In genomic region chr14:61498811-61499210, GRCh38 we compare ENCODE assay signal across 9 cellular contexts.
DNase-seq lines count a peak whose midpoint lies in the region; ATAC-seq and TF ChIP-seq lines count a peak whose summit lies in the region.
"Had no signal": no experiment of that assay in that cellular context is flagged by ENCODE, and none has a peak within 500 bp of the region (broad histone marks: within the 10 kb centered on the region; RNA-seq: fewer than 3 reads in every experiment).

No MANE protein-coding gene starts in this region.

- no peaks in the 10 kb centered on the region for H3K27me3 Mint-ChIP-seq in activated CD4-positive, alpha-beta T cell treated with anti-CD3 and anti-CD28 coated beads, Interleukin-2, amount 10 ng/mL, durations not matched to agents 24 days and 14 days
- no peaks in the 10 kb centered on the region for H3K27me3 Mint-ChIP-seq in activated CD8-positive, alpha-beta T cell treated with anti-CD3 and anti-CD28 coated beads for 36 hours

- H3K4me1 Mint-ChIP-seq in activated CD4-positive, alpha-beta T cell treated with anti-CD3 and anti-CD28 coated beads, Interleukin-2, amount 10 ng/mL, durations not matched to agents 24 days and 14 days = peaks cover 60% of the 10 kb centered on the region
- peaks cover 85% of the 10 kb centered on the region for H3K4me1 Mint-ChIP-seq in activated CD8-positive, alpha-beta T cell treated with anti-CD3 and anti-CD28 coated beads for 36 hours (ENCODE audit: low read depth)

- H3K27ac ChIP-seq in right cardiac atrium (ENCODE audit: low read length) = peak overlapping the region; percentile 23
- peak overlapping the region; percentile 72 for H3K27ac ChIP-seq in thymus (ENCODE audit: low read depth)

- H3K36me3 Mint-ChIP-seq in activated CD4-positive, alpha-beta T cell treated with anti-CD3 and anti-CD28 coated beads, Interleukin-2, amount 10 ng/mL, durations not matched to agents 24 days and 14 days (ENCODE audit: low read depth) = peaks cover 49% of the 10 kb centered on the region
- H3K36me3 Mint-ChIP-seq in activated CD8-positive, alpha-beta T cell treated with anti-CD3 and anti-CD28 coated beads for 36 hours (ENCODE audit: low read depth) = peaks cover 71% of the 10 kb centered on the region

- H3K36me3 ChIP-seq in thymus (ENCODE audit: control insufficient read depth, insufficient read depth) = no peaks in the 10 kb centered on the region

- intact Hi-C loops in activated CD4-positive, alpha-beta T cell treated with anti-CD3 and anti-CD28 coated beads, Interleukin-2, amount 10 ng/mL, durations not matched to agents 24 days and 14 days (cut with micrococcal nuclease) = no loop called here
- intact Hi-C loops in activated CD8-positive, alpha-beta T cell treated with anti-CD3 and anti-CD28 coated beads for 36 hours (cut with micrococcal nuclease) = no loop called here
- intact Hi-C loops in right cardiac atrium (cut with DNase I) = no loop called here

- POLR2A ChIA-PET in activated CD8-positive, alpha-beta T cell treated with anti-CD3 and anti-CD28 coated beads for 36 hours (lab: Charles Lee) = interaction anchor here (8.6 kb wide), 1 partner anchor 21 kb away, joined by 100 read pairs; no protein-coding TSS in a partner anchor

- peaks cover 5% of the 10 kb centered on the region for H3K9me3 Mint-ChIP-seq in activated CD4-positive, alpha-beta T cell treated with anti-CD3 and anti-CD28 coated beads, Interleukin-2, amount 10 ng/mL, durations not matched to agents 24 days and 14 days
- H3K9me3 Mint-ChIP-seq in activated CD8-positive, alpha-beta T cell treated with anti-CD3 and anti-CD28 coated beads for 36 hours = no peaks in the 10 kb centered on the region

- 21% methylated on average over 6 of the region's 6 CpGs for WGBS in right cardiac atrium
- 91% methylated on average over 6 of the region's 6 CpGs for WGBS in thymus

- DNase-seq in activated CD4-positive, alpha-beta T cell treated with anti-CD3 and anti-CD28 coated beads, Interleukin-2, amount 10 ng/mL, durations not matched to agents 24 days and 14 days = no peak
- DNase-seq in activated CD4-positive, alpha-beta T cell treated with anti-CD3 and anti-CD28 coated beads, Interleukin-2, amount 50 U/mL, for 48 hours = no peak
- no peak for DNase-seq in activated CD8-positive, alpha-beta T cell treated with anti-CD3 and anti-CD28 coated beads for 36 hours
- no peak for DNase-seq in right cardiac atrium
- no peak for DNase-seq in GM13976 (ENCODE audit: low spot score)
- no peak for DNase-seq in GF-D8 (lab: John Stamatoyannopoulos, UW)

- in situ Hi-C loops in GM13976 (cut with MboI; ENCODE audit: low sequenced_read_pairs, unreplicated experiment) = no loop called here

- H3K4me3 Mint-ChIP-seq in activated CD4-positive, alpha-beta T cell treated with anti-CD3 and anti-CD28 coated beads, Interleukin-2, amount 10 ng/mL, durations not matched to agents 24 days and 14 days = no peak overlapping the region
- H3K4me3 Mint-ChIP-seq in activated CD8-positive, alpha-beta T cell treated with anti-CD3 and anti-CD28 coated beads for 36 hours = no peak overlapping the region

- CTCF ChIA-PET in activated CD8-positive, alpha-beta T cell treated with anti-CD3 and anti-CD28 coated beads for 36 hours (lab: Charles Lee) = interaction anchor here (1.5 to 8.8 kb wide), 2 partner anchors 14 to 22 kb away, joined by 3 to 94 read pairs; no protein-coding TSS in a partner anchor

- H3K27me3 ChIP-seq in right cardiac atrium (ENCODE audit: control insufficient read depth, insufficient read depth) (no peaks in the 10 kb centered on the region), thymus (ENCODE audit: control insufficient read depth, insufficient read depth) (no peaks in the 10 kb centered on the region)

- H3K9me3 ChIP-seq in right cardiac atrium (ENCODE audit: control insufficient read depth, low read length) (no peaks in the 10 kb centered on the region), thymus (ENCODE audit: control insufficient read depth) (no peaks in the 10 kb centered on the region)

- peak overlapping the region; percentile 46 for H3K27ac Mint-ChIP-seq in activated CD4-positive, alpha-beta T cell treated with anti-CD3 and anti-CD28 coated beads, Interleukin-2, amount 10 ng/mL, durations not matched to agents 24 days and 14 days
- H3K27ac Mint-ChIP-seq in activated CD8-positive, alpha-beta T cell treated with anti-CD3 and anti-CD28 coated beads for 36 hours = peak overlapping the region; percentile 100

- H3K4me3 ChIP-seq in right cardiac atrium (ENCODE audit: low read length) (no peak overlapping the region), thymus (ENCODE audit: low read length) (no peak overlapping the region)

- H3K4me1 ChIP-seq in right cardiac atrium (ENCODE audit: control insufficient read depth, insufficient read depth, low read length) (peaks cover 8% of the 10 kb centered on the region), thymus (ENCODE audit: control insufficient read depth, insufficient read depth, low read length) (peaks cover 14% of the 10 kb centered on the region)

- no peak for TF ChIP-seq CTCF in activated CD8-positive, alpha-beta T cell treated with anti-CD3 and anti-CD28 coated beads for 36 hours (IDR thresholded peaks at IDR 0.05)
- TF ChIP-seq CTCF in GM13976 (IDR thresholded peaks at IDR 0.05; ENCODE audit: borderline replicate concordance, control extremely low read depth, extremely low read depth, insufficient read depth, missing control alignments) = no peak

- no peak for ATAC-seq in activated CD8-positive, alpha-beta T cell treated with anti-CD3 and anti-CD28 coated beads for 36 hours
- ATAC-seq in right cardiac atrium (peak; percentile 84 to 88), GM19351 (IDR thresholded peaks at IDR 0.05; ENCODE audit: unreplicated experiment) (no peak)
- ATAC-seq: left lobe of liver had no signal

Comparison
In these comparisons a context has a peak if more than half of its experiments do, and no peak if none do; other contexts are left out.
1. ATAC-seq: peak in right cardiac atrium (2 of 2); none in activated CD8-positive, alpha-beta T cell treated with anti-CD3 and anti-CD28 coated beads for 36 hours (single experiment) and GM19351 (single experiment).